ENCODE assay signal across 8 cellular contexts in genomic region chr13:26253262-26253786, GRCh38. TPM values are rescaled to one million over a fixed set of nuclear protein-coding genes. Genes with fewer than 3 reads are reported as not detected.
DNase-seq lines count a peak whose midpoint lies in the region; ATAC-seq and TF ChIP-seq lines count a peak whose summit lies in the region.

No MANE protein-coding gene starts in this region.

- peaks cover 0 to 7% of the 10 kb centered on the region in 2 donors for H3K36me3 Mint-ChIP-seq in CD4-positive, alpha-beta memory T cell
- H3K36me3 Mint-ChIP-seq in effector memory CD8-positive, alpha-beta T cell (ENCODE audit: insufficient read depth) = peaks cover 14% of the 10 kb centered on the region

- peak overlapping the region; percentile 58 for H3K27ac ChIP-seq in CD4-positive, alpha-beta memory T cell (ENCODE audit: low read depth, low read length)
- H3K27ac ChIP-seq in neuronal stem cell (replicated peaks; ENCODE audit: low read length) = no peak overlapping the region

- in situ Hi-C loops in GM13977 (cut with MboI; ENCODE audit: low pct_unique_long_range_greater_than_20kb, low sequenced_read_pairs, unreplicated experiment) = no loop called here

- no peaks in the 10 kb centered on the region for H3K9me3 ChIP-seq in CD4-positive, alpha-beta memory T cell (ENCODE audit: control insufficient read depth in 1 of 2, low read length in 2 of 2)
- H3K9me3 ChIP-seq in NT2/D1 (ENCODE audit: insufficient read depth, low read length) (no peaks in the 10 kb centered on the region), neuronal stem cell (replicated peaks in 1 of 2; ENCODE audit: control insufficient read depth in 2 of 2, insufficient read depth in 1 of 2, low read depth in 1 of 2, low read length in 2 of 2) (no peaks in the 10 kb centered on the region)

- H2AFZ ChIP-seq in neuronal stem cell (ENCODE audit: low read length) = peak overlapping the region; percentile 100

- no peak overlapping the region for H2AK5ac ChIP-seq in neuronal stem cell (ENCODE audit: low read depth, low read length)

- H4K91ac ChIP-seq in neuronal stem cell (ENCODE audit: low read depth, low read length, poor library complexity) = no peak overlapping the region

- no peak overlapping the region for H4K8ac ChIP-seq in neuronal stem cell (ENCODE audit: low read depth, low read length)

- H2BK15ac ChIP-seq in neuronal stem cell (ENCODE audit: low read length) = no peak overlapping the region

- intact Hi-C loops in CD4-positive, alpha-beta memory T cell (cut with micrococcal nuclease) = loop anchor here (1.0 to 10.0 kb wide), 9 partner anchors 31 to 1367 kb away; partner anchors contain the start of genes GTF3A, LNX2, MTIF3 and NUP58

- H3K18ac ChIP-seq in neuronal stem cell (ENCODE audit: low read length) = no peak overlapping the region

- H3K9me3 Mint-ChIP-seq in CD4-positive, alpha-beta memory T cell = no peaks in the 10 kb centered on the region
- no peaks in the 10 kb centered on the region for H3K9me3 Mint-ChIP-seq in effector memory CD8-positive, alpha-beta T cell

- H2BK5ac ChIP-seq in neuronal stem cell (ENCODE audit: low read length) = peak overlapping the region; percentile 89

- no peak overlapping the region for H3K4ac ChIP-seq in neuronal stem cell (ENCODE audit: low read length)

- no peaks in the 10 kb centered on the region for H3K36me3 ChIP-seq in CD4-positive, alpha-beta memory T cell (ENCODE audit: insufficient read depth, low read length)
- H3K36me3 ChIP-seq in NT2/D1 (ENCODE audit: insufficient read depth, insufficient read length, low read length) = no peaks in the 10 kb centered on the region
- H3K36me3 ChIP-seq in neuronal stem cell (replicated peaks in 1 of 2; ENCODE audit: control insufficient read depth in 2 of 2, insufficient read depth in 2 of 2, low read length in 2 of 2) = no peaks in the 10 kb centered on the region

- no peaks in the 10 kb centered on the region for H3K27me3 ChIP-seq in CD4-positive, alpha-beta memory T cell (ENCODE audit: insufficient read depth, low read length)
- H3K27me3 ChIP-seq in NT2/D1 (ENCODE audit: insufficient read depth, insufficient read length) = no peaks in the 10 kb centered on the region
- H3K27me3 ChIP-seq in neuronal stem cell (ENCODE audit: control insufficient read depth in 3 of 3, insufficient read depth in 3 of 3, low read depth in 1 of 3, low read length in 3 of 3) = peaks cover 0 to 25% (median 0%) of the 10 kb centered on the region in 3 experiments

- H2BK12ac ChIP-seq in neuronal stem cell (ENCODE audit: low read length) = no peak overlapping the region

- H3K27ac Mint-ChIP-seq in CD4-positive, alpha-beta memory T cell = peak overlapping the region; percentile 83 to 99 (median 92)
- H3K27ac Mint-ChIP-seq in effector memory CD8-positive, alpha-beta T cell = peak overlapping the region; percentile 79 to 95

- peak overlapping the region; percentile 88 to 100 (median 94) for H3K4me3 Mint-ChIP-seq in CD4-positive, alpha-beta memory T cell
- peak overlapping the region; percentile 92 to 96 for H3K4me3 Mint-ChIP-seq in effector memory CD8-positive, alpha-beta T cell

- H3K4me2 ChIP-seq in neuronal stem cell (ENCODE audit: insufficient read depth, low read length, poor library complexity, severe bottlenecking) = peak overlapping the region; percentile 43

- WGBS in neuronal stem cell (ENCODE audit: extremely low coverage in 2 of 2, insufficient read length in 2 of 2, insufficient replicate concordance in 1 of 2), 2 donors = no CpG with 5 or more reads among the region's 9 CpGs

- H3K79me1 ChIP-seq in neuronal stem cell (ENCODE audit: low read depth, low read length) = no peaks in the 10 kb centered on the region

- POLR2A ChIA-PET in CD4-positive, alpha-beta memory T cell (lab: Charles Lee; ENCODE audit: partially characterized antibody) = interaction anchor here (1.4 to 5.4 kb wide), 2 partner anchors 32 to 67 kb away, joined by 5 to 49 read pairs; partner anchors contain the start of gene RNF6

- no peak for ATAC-seq in effector memory CD8-positive, alpha-beta T cell (replicated peaks)

- CTCF ChIA-PET in CD4-positive, alpha-beta memory T cell (lab: Charles Lee; ENCODE audit: partially characterized antibody) = interaction anchor here (0.8 to 5.4 kb wide), 3 partner anchors 17 to 231 kb away, joined by 3 to 29 read pairs (median 4); no protein-coding TSS in a partner anchor

- H3K9ac ChIP-seq in NT2/D1 (ENCODE audit: insufficient read length, low read depth) (peak overlapping the region; percentile 95), neuronal stem cell (ENCODE audit: low read depth, low read length, poor library complexity) (no peak overlapping the region)

- H3K4me1 Mint-ChIP-seq in CD4-positive, alpha-beta memory T cell = peaks cover 27 to 39% (median 29%) of the 10 kb centered on the region in 4 donors
- H3K4me1 Mint-ChIP-seq in effector memory CD8-positive, alpha-beta T cell (ENCODE audit: low read depth in 2 of 2) = peaks cover 9 to 30% of the 10 kb centered on the region in 2 donors

- H3K4me3 ChIP-seq in CD4-positive, alpha-beta memory T cell (ENCODE audit: low read length in 2 of 2) = peak overlapping the region; percentile 55 to 87
- H3K4me3 ChIP-seq in NT2/D1 (ENCODE audit: insufficient read length, low read depth) (peak overlapping the region; percentile 79), neuronal stem cell (ENCODE audit: low read length in 2 of 2) (peak overlapping the region in 1 of 2 donors; percentile 92)

- no peak overlapping the region for H3K14ac ChIP-seq in neuronal stem cell (ENCODE audit: low read length)

- no peak overlapping the region for H2BK120ac ChIP-seq in neuronal stem cell (ENCODE audit: low read depth, low read length)

- DNase-seq in CD4-positive, alpha-beta memory T cell = no peak
- DNase-seq in NT2/D1 (ENCODE audit: low read depth, low spot score) (no peak), neuronal stem cell (ENCODE audit: low spot score) (no peak), SK-N-DZ (ENCODE audit: low spot score) (no peak), GM13977 (ENCODE audit: low spot score) (no peak), NCI-H2081 (lab: John Stamatoyannopoulos, UW) (no peak), NCI-H1694 (lab: John Stamatoyannopoulos, UW) (no peak)
- DNase-seq in effector memory CD8-positive, alpha-beta T cell = no peak

- peaks cover 0 to 1% of the 10 kb centered on the region in 2 donors for H3K27me3 Mint-ChIP-seq in CD4-positive, alpha-beta memory T cell
- H3K27me3 Mint-ChIP-seq in effector memory CD8-positive, alpha-beta T cell = no peaks in the 10 kb centered on the region

- no peak for TF ChIP-seq CTCF in GM13977 (IDR thresholded peaks at IDR 0.05; ENCODE audit: extremely low read depth, insufficient read depth, missing control alignments)

- H3K4me1 ChIP-seq in CD4-positive, alpha-beta memory T cell (ENCODE audit: insufficient read depth, low read length) = peaks cover 18% of the 10 kb centered on the region
- H3K4me1 ChIP-seq in NT2/D1 (ENCODE audit: insufficient read depth, insufficient read length) = no peaks in the 10 kb centered on the region
- H3K4me1 ChIP-seq in neuronal stem cell (ENCODE audit: control insufficient read depth in 2 of 2, insufficient read depth in 1 of 2, low read depth in 1 of 2, low read length in 2 of 2) = peaks cover 0 to 14% of the 10 kb centered on the region in 2 donors

- no peak overlapping the region for H3K23ac ChIP-seq in neuronal stem cell (ENCODE audit: low read depth, low read length, poor library complexity)

RNA-seq across cellular contexts. Expression of gene CDK8, which starts 0.6 kb away (rescaled TPM):
- total RNA-seq in CD4-positive, alpha-beta memory T cell = 10 to 100 TPM; 10.4 to 11.7 TPM
- 1 to 10 TPM; 4.7 to 6.9 TPM for polyA plus RNA-seq in CD4-positive, alpha-beta memory T cell
- 38.3 TPM for polyA plus RNA-seq in neuronal stem cell (2013, experiment 1 of 2)
- 39.7 TPM for polyA plus RNA-seq in neuronal stem cell (2013, experiment 2 of 2)
- polyA plus RNA-seq in SK-N-DZ (2014; cell fraction: cytosol; rRNA removed) = 33.4 and 33.5 TPM in 2 replicates
- polyA plus RNA-seq in SK-N-DZ (2014; cell fraction: nucleus; rRNA removed) = 28.0 and 41.2 TPM in 2 replicates

RNA-seq across cellular contexts. Expression of gene RNF6, which starts 31.2 kb away (rescaled TPM):
- total RNA-seq in CD4-positive, alpha-beta memory T cell = 10 to 100 TPM; 46.7 to 47.9 TPM
- 10 to 100 TPM; 36.3 to 54.9 TPM for polyA plus RNA-seq in CD4-positive, alpha-beta memory T cell
- polyA plus RNA-seq in neuronal stem cell (2013, experiment 1 of 2) = 17.1 TPM
- polyA plus RNA-seq in neuronal stem cell (2013, experiment 2 of 2) = 17.6 TPM
- 10.7 and 12.3 TPM in 2 replicates for polyA plus RNA-seq in SK-N-DZ (2014; cell fraction: cytosol; rRNA removed)
- 8.3 and 12.9 TPM in 2 replicates for polyA plus RNA-seq in SK-N-DZ (2014; cell fraction: nucleus; rRNA removed)
